Comparison of ENCODE assay signal across 20 cellular contexts in the genomic region with DNA sequence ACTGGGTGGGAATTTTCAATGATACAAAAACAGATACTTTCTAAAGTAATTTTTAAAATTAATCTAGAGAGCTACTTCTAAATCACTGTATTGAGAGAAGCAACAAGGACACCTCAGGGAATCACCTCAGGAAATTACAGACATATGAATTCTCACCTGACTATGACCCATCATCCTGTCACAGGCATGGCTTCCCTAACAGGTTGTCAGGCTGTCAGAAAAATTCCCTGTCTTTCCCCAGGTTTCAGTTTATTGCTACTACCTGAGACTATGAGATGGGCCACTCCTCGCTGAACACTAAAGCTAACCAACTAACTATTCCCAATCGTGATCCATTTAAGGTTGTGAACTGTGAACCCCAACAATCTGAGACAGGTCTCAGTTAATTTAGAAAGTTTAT.
DNase-seq lines count a peak whose midpoint lies in the region; ATAC-seq and TF ChIP-seq lines count a peak whose summit lies in the region.
"Had no signal": no experiment of that assay in that cellular context is flagged by ENCODE, and none has a peak within 500 bp of the region (broad histone marks: within the 10 kb centered on the region; RNA-seq: fewer than 3 reads in every experiment).

No MANE protein-coding gene starts in this region.

- H3K79me1 ChIP-seq in H9 (ENCODE audit: insufficient read depth, low read depth, low read length, poor library complexity, severe bottlenecking), result no peaks in the 10 kb centered on the region
- no peaks in the 10 kb centered on the region for H3K79me1 ChIP-seq in mesendoderm (ENCODE audit: low read length)

- H4K91ac ChIP-seq in H9 (ENCODE audit: insufficient read length, low read depth, low read length), result no peak overlapping the region

- no peak overlapping the region for H2BK20ac ChIP-seq in H9 (ENCODE audit: low read depth, low read length, poor library complexity, severe bottlenecking)

- H3K79me2 ChIP-seq in H9 (ENCODE audit: insufficient read depth, low read length) (no peaks in the 10 kb centered on the region), mesendoderm (ENCODE audit: control insufficient read depth, insufficient read depth, low read length) (no peaks in the 10 kb centered on the region)

- 0 out of 5 replicates have a peak overlapping the region, but pooled peaks of 1 of the 2 experiments have one; percentile 32 for H3K4me3 Mint-ChIP-seq in H9
- H3K4me3 Mint-ChIP-seq in WTC11, result peak overlapping the region; percentile 29
- H3K4me3 Mint-ChIP-seq: CD8-positive, alpha-beta memory T cell had no signal

- CTCF ChIA-PET in WTC11 (lab: Charles Lee), result no interaction called here

- H4K5ac ChIP-seq in H9 (ENCODE audit: insufficient read length, low read depth, low read length) (no peak overlapping the region), mesendoderm (ENCODE audit: low read length) (no peak overlapping the region)

- H3K4ac ChIP-seq in H9 (ENCODE audit: low read depth, low read length), result no peak overlapping the region
- H3K4ac ChIP-seq in mesendoderm (ENCODE audit: low read depth, low read length), result peak overlapping the region; percentile 43

- no peak overlapping the region for H3K23ac ChIP-seq in H9 (ENCODE audit: insufficient read length, low read depth, low read length)
- H3K23ac ChIP-seq in mesendoderm (ENCODE audit: low read length), result no peak overlapping the region

- H3K18ac ChIP-seq in H9 (ENCODE audit: insufficient read length, low read depth, low read length) (no peak overlapping the region), mesendoderm (ENCODE audit: low read length) (peak overlapping the region; percentile 83)

- no peaks in the 10 kb centered on the region for H3K36me3 ChIP-seq in mesendoderm (ENCODE audit: control insufficient read depth, insufficient read depth, low read length)
- H3K36me3 ChIP-seq: BLaER1 treated with 17β-estradiol and CSF1 and Interleukin-3, amounts not matched to agents 10 nM and 100 nM; HAP-1 had no signal

- H2BK5ac ChIP-seq in H9 (ENCODE audit: insufficient read length, low read length), result no peak overlapping the region
- H2BK5ac ChIP-seq in mesendoderm (ENCODE audit: low read length), result peak overlapping the region; percentile 47

- no peaks in the 10 kb centered on the region for H3K23me2 ChIP-seq in H9 (ENCODE audit: insufficient read length, low read depth, low read length, poor library complexity, severe bottlenecking)

- TF ChIP-seq CTCF in H9 (conservative IDR thresholded peaks at IDR 0.05), result no peak
- TF ChIP-seq CTCF in WTC11 (IDR thresholded peaks at IDR 0.05), result no peak
- TF ChIP-seq CTCF in foreskin keratinocyte (conservative IDR thresholded peaks at IDR 0.05), result no peak
- TF ChIP-seq CTCF in GM20000 (IDR thresholded peaks at IDR 0.05; ENCODE audit: extremely low read depth, missing control alignments), result no peak

- H3K4me1 Mint-ChIP-seq in H9, result peaks cover 46 to 64% of the 10 kb centered on the region in 2 experiments
- peaks cover 82% of the 10 kb centered on the region for H3K4me1 Mint-ChIP-seq in WTC11
- H3K4me1 Mint-ChIP-seq: CD8-positive, alpha-beta memory T cell had no signal

- H2BK12ac ChIP-seq in H9 (ENCODE audit: insufficient read length, low read depth, low read length), result peak overlapping the region; percentile 59

- H3K9me3 Mint-ChIP-seq in H9, result no peaks in the 10 kb centered on the region
- H3K9me3 Mint-ChIP-seq in WTC11, result peaks cover 3% of the 10 kb centered on the region
- H3K9me3 Mint-ChIP-seq: CD8-positive, alpha-beta memory T cell had no signal

- no peak overlapping the region for H3K4me3 ChIP-seq in mesendoderm (ENCODE audit: low read length)
- H3K4me3 ChIP-seq: BLaER1 treated with 17β-estradiol and CSF1 and Interleukin-3, amounts not matched to agents 10 nM and 100 nM; HAP-1 had no signal

- no peaks in the 10 kb centered on the region for H3K27me3 ChIP-seq in H9 (ENCODE audit: insufficient read depth, low read length)
- no peaks in the 10 kb centered on the region for H3K27me3 ChIP-seq in foreskin keratinocyte
- H3K27me3 ChIP-seq in mesendoderm (ENCODE audit: insufficient read depth, low read length, poor library complexity), result no peaks in the 10 kb centered on the region
- H3K27me3 ChIP-seq: BLaER1 treated with 17β-estradiol and CSF1 and Interleukin-3, amounts not matched to agents 10 nM and 100 nM had no signal

- H3K27me3 Mint-ChIP-seq in H9 (ENCODE audit: low read depth), result no peaks in the 10 kb centered on the region
- H3K27me3 Mint-ChIP-seq in WTC11 (ENCODE audit: low read depth), result no peaks in the 10 kb centered on the region; the same call in 1 of the 2 replicates
- H3K27me3 Mint-ChIP-seq: CD8-positive, alpha-beta memory T cell had no signal

- DNase-seq in H9 (no peak), WTC11 (ENCODE audit: low spot score) (no peak), foreskin keratinocyte (peak; percentile 27 to 43), mesendoderm (no peak), GM20000 (ENCODE audit: low spot score) (no peak)
- DNase-seq in activated naive CD4-positive, alpha-beta T cell (lab: John Stamatoyannopoulos, UW), result no peak
- DNase-seq: CD8-positive, alpha-beta memory T cell; DMS53; EL; NCI-H1417 treated with DMSO at 0.1 percent for 48 hours; NCI-H1930; NCI-H345; NCI-H524 treated with DMSO at 0.1 percent for 48 hours; RPMI8226; SIG-M5 had no signal

- H3K9ac ChIP-seq in H9 (ENCODE audit: extremely low read depth, insufficient read length, low read length), result no peak overlapping the region
- H3K9ac ChIP-seq in mesendoderm (ENCODE audit: low read length), result no peak overlapping the region
- H3K9ac ChIP-seq: BLaER1 treated with 17β-estradiol and CSF1 and Interleukin-3, amounts not matched to agents 10 nM and 100 nM had no signal

- H4K20me1 ChIP-seq in H9 (ENCODE audit: control insufficient read depth, insufficient read depth, insufficient read length), result no peaks in the 10 kb centered on the region
- H4K20me1 ChIP-seq: BLaER1 treated with 17β-estradiol and CSF1 and Interleukin-3, amounts not matched to agents 10 nM and 100 nM had no signal

- POLR2A ChIA-PET in WTC11 (lab: Charles Lee), result no interaction called here

- ATAC-seq in WTC11, result peak; percentile 6; the same call in 1 of the 2 replicates
- peak; percentile 82 for ATAC-seq in foreskin keratinocyte
- ATAC-seq in HG02852 (IDR thresholded peaks at IDR 0.05; ENCODE audit: unreplicated experiment), result no peak
- no peak for ATAC-seq in HG03520 (IDR thresholded peaks at IDR 0.05; ENCODE audit: unreplicated experiment)
- ATAC-seq: SK-N-SH treated with all-trans-retinoic acid at 6 μM for 48 hours had no signal

- H3K14ac ChIP-seq in H9 (ENCODE audit: insufficient read depth, low read length), result no peak overlapping the region

- H3K27ac ChIP-seq in H9 (ENCODE audit: insufficient read length, low read depth, low read length), result peak overlapping the region; percentile 94
- H3K27ac ChIP-seq in foreskin keratinocyte, result peak overlapping the region; percentile 95
- H3K27ac ChIP-seq in mesendoderm (ENCODE audit: low read depth, low read length), result peak overlapping the region; percentile 89
- H3K27ac ChIP-seq: BLaER1 treated with 17β-estradiol and CSF1 and Interleukin-3, amounts not matched to agents 10 nM and 100 nM had no signal

- H2AFZ ChIP-seq in H9 (ENCODE audit: low read length), result no peak overlapping the region

- H3K56ac ChIP-seq in H9 (ENCODE audit: insufficient read length, low read depth, low read length) (no peak overlapping the region), mesendoderm (ENCODE audit: low read length) (peak overlapping the region; percentile 29)

- WGBS in H9 (ENCODE audit: extremely low coverage, insufficient read length, low lambda C conversion rate), result no CpG with 5 or more reads among the region's 2 CpGs
- no CpG with 5 or more reads among the region's 2 CpGs for WGBS in mesendoderm (ENCODE audit: extremely low coverage, insufficient coverage, low lambda C conversion rate)

- H2AK5ac ChIP-seq in H9 (ENCODE audit: insufficient read length, low read length) (no peak overlapping the region), mesendoderm (ENCODE audit: low read length) (no peak overlapping the region)

- H4K8ac ChIP-seq in H9 (replicated peaks; ENCODE audit: insufficient read length, low read depth, low read length) (no peak overlapping the region), mesendoderm (ENCODE audit: low read depth, low read length) (no peak overlapping the region)

- H2BK120ac ChIP-seq in H9 (ENCODE audit: low read depth, low read length, poor library complexity, severe bottlenecking), result no peak overlapping the region
- H2BK120ac ChIP-seq in mesendoderm (ENCODE audit: low read depth, low read length), result peak overlapping the region; percentile 96

- H3K36me3 Mint-ChIP-seq in H9 (ENCODE audit: insufficient read depth in 1 of 3, low read depth in 3 of 3) (peaks cover 0 to 9% (median 0%) of the 10 kb centered on the region in 3 experiments; a peak in 3 of 7 replicates), WTC11 (peaks cover 5% of the 10 kb centered on the region; the same call in 1 of the 2 replicates)

- no peaks in the 10 kb centered on the region for H3K9me3 ChIP-seq in H9 (ENCODE audit: control insufficient read depth, low read depth, low read length)
- H3K9me3 ChIP-seq: HAP-1 had no signal

- H3K27ac Mint-ChIP-seq in H9 (peak overlapping the region; percentile 96 to 98 (median 97); a peak in 6 of 7 replicates), WTC11 (peak overlapping the region; percentile 100)

- H3K4me2 ChIP-seq in H9 (ENCODE audit: insufficient read depth, insufficient read length, low read length), result no peak overlapping the region
- no peak overlapping the region for H3K4me2 ChIP-seq in mesendoderm (ENCODE audit: low read length)
- H3K4me2 ChIP-seq: BLaER1 treated with 17β-estradiol and CSF1 and Interleukin-3, amounts not matched to agents 10 nM and 100 nM had no signal

- no peak overlapping the region for H3T11ph ChIP-seq in H9 (ENCODE audit: low read length)

- no peak overlapping the region; the same call in 1 of the 2 replicates for H2BK15ac ChIP-seq in H9 (ENCODE audit: low read depth, low read length)
- H2BK15ac ChIP-seq in mesendoderm (replicated peaks; ENCODE audit: low read depth), result no peak overlapping the region

- peaks cover 8% of the 10 kb centered on the region for H3K4me1 ChIP-seq in H9 (ENCODE audit: insufficient read depth, low read length)
- H3K4me1 ChIP-seq in foreskin keratinocyte, result peaks cover 10% of the 10 kb centered on the region
- H3K4me1 ChIP-seq in mesendoderm (ENCODE audit: control insufficient read depth, low read depth, low read length), result peaks cover 6% of the 10 kb centered on the region
- H3K4me1 ChIP-seq: HAP-1 had no signal

TF ChIP-seq in WTC11, 78 proteins besides CTCF, POLR2A, EP300 and RAD21:
- TF ChIP-seq NFYB (CRISPR knock-in tag; conservative IDR thresholded peaks at IDR 0.05; ENCODE audit: low read depth) (no peak), FOXJ3 (CRISPR knock-in tag; IDR thresholded peaks at IDR 0.05; ENCODE audit: borderline replicate concordance) (no peak), ZNF423 (CRISPR knock-in tag; IDR thresholded peaks at IDR 0.05) (no peak)

Comparison
In these comparisons a context has a peak if more than half of its experiments do, and no peak if none do; other contexts are left out.
1. DNase-seq: peak in foreskin keratinocyte (2 of 2); none in H9 (single experiment), WTC11 (single experiment), mesendoderm (single experiment), GM20000 (single experiment) and activated naive CD4-positive, alpha-beta T cell (0 of 4).
2. ATAC-seq: peak in WTC11 (single experiment) and foreskin keratinocyte (single experiment); none in HG02852 (single experiment) and HG03520 (single experiment).
3. Peak in every context shown above with its lines, with median percentiles within 50 percentile points of each other: H3K27ac ChIP-seq.